2 cellular contexts compared by ENCODE assay signal in genomic region chr12:5154091-5154490, GRCh38.
A peak's percentile ranks its signal among the peaks of the same experiment; 100 is the strongest.
TF ChIP-seq lines count a peak whose summit lies in the region.

No MANE protein-coding gene starts in this region.

TF ChIP-seq in GM23338, 12 proteins besides CTCF, POLR2A, EP300 and RAD21:
- no peak for TF ChIP-seq ZNF114 (CRISPR knock-in tag; IDR thresholded peaks at IDR 0.05)
- TF ChIP-seq EZH2phosphoT487 (IDR thresholded peaks at IDR 0.05; ENCODE audit: unreplicated experiment): no peak
- TF ChIP-seq ZNF462 (CRISPR knock-in tag; IDR thresholded peaks at IDR 0.05): peak; percentile 42

TF ChIP-seq in H1, 55 proteins besides CTCF, POLR2A, EP300 and RAD21:
- TF ChIP-seq ASH2L (IDR thresholded peaks at IDR 0.05; ENCODE audit: low read length) (no peak), BACH1 (IDR thresholded peaks at IDR 0.05; ENCODE audit: low read length) (no peak), JUN (IDR thresholded peaks at IDR 0.05; ENCODE audit: low read depth, low read length) (no peak), GTF2F1 (IDR thresholded peaks at IDR 0.05; ENCODE audit: borderline replicate concordance, low read depth, low read length) (no peak), CHD2 (IDR thresholded peaks at IDR 0.05; ENCODE audit: low read length) (no peak), ZNF274 (IDR thresholded peaks at IDR 0.05; ENCODE audit: borderline replicate concordance, extremely low read depth, low read length) (no peak), PHF8 (conservative IDR thresholded peaks at IDR 0.05; ENCODE audit: low read depth, low read length) (no peak), CBX8 (IDR thresholded peaks at IDR 0.05; ENCODE audit: borderline replicate concordance, low read depth, low read length) (no peak), CHD7 (IDR thresholded peaks at IDR 0.05; ENCODE audit: insufficient replicate concordance, low read length) (no peak)
